1 cellular context compared by ENCODE assay signal in the genomic region with DNA sequence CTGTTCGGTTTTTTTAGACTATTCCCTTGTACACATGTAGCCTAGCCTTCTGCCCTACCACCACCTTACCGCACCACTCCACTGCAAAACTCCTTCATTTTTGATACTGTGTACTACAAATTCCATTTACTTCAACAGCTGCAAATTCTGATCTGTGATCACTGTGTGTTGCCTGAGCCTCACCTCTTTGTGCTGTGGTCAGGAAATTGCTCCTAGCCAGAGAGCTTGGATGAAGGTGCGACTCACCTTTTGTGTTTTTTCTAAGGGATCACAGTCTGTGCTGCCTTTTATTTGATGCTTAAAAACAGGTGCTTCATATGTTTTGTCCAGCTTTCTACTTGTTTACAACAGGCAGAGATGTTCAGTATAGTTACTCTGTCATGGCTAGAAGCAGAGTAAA.
TF ChIP-seq lines count a peak whose summit lies in the region.

No MANE protein-coding gene starts in this region.

TF ChIP-seq in GM23338, 12 proteins besides CTCF, POLR2A, EP300 and RAD21:
- no peak for TF ChIP-seq EZH2phosphoT487 (IDR thresholded peaks at IDR 0.05; ENCODE audit: unreplicated experiment)
- TF ChIP-seq, protein P1, sequence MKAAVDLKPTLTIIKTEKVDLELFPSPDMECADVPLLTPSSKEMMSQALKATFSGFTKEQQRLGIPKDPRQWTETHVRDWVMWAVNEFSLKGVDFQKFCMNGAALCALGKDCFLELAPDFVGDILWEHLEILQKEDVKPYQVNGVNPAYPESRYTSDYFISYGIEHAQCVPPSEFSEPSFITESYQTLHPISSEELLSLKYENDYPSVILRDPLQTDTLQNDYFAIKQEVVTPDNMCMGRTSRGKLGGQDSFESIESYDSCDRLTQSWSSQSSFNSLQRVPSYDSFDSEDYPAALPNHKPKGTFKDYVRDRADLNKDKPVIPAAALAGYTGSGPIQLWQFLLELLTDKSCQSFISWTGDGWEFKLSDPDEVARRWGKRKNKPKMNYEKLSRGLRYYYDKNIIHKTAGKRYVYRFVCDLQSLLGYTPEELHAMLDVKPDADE (IDR thresholded peaks at IDR 0.05), result no peak
- TF ChIP-seq NANOG (IDR thresholded peaks at IDR 0.05; ENCODE audit: borderline replicate concordance), result no peak
- no peak for TF ChIP-seq JUNB (IDR thresholded peaks at IDR 0.05; ENCODE audit: unreplicated experiment)
TF ChIP-seq in GM23338: peak in this region for 0.
